ENCODE assay signal across 1 cellular context in genomic region chr10:126156545-126156944, GRCh38.
TF ChIP-seq lines count a peak whose summit lies in the region.

No MANE protein-coding gene starts in this region.

TF ChIP-seq in GM23338, 12 proteins besides CTCF, POLR2A, EP300 and RAD21 (continued from another document):
- TF ChIP-seq, protein P1, sequence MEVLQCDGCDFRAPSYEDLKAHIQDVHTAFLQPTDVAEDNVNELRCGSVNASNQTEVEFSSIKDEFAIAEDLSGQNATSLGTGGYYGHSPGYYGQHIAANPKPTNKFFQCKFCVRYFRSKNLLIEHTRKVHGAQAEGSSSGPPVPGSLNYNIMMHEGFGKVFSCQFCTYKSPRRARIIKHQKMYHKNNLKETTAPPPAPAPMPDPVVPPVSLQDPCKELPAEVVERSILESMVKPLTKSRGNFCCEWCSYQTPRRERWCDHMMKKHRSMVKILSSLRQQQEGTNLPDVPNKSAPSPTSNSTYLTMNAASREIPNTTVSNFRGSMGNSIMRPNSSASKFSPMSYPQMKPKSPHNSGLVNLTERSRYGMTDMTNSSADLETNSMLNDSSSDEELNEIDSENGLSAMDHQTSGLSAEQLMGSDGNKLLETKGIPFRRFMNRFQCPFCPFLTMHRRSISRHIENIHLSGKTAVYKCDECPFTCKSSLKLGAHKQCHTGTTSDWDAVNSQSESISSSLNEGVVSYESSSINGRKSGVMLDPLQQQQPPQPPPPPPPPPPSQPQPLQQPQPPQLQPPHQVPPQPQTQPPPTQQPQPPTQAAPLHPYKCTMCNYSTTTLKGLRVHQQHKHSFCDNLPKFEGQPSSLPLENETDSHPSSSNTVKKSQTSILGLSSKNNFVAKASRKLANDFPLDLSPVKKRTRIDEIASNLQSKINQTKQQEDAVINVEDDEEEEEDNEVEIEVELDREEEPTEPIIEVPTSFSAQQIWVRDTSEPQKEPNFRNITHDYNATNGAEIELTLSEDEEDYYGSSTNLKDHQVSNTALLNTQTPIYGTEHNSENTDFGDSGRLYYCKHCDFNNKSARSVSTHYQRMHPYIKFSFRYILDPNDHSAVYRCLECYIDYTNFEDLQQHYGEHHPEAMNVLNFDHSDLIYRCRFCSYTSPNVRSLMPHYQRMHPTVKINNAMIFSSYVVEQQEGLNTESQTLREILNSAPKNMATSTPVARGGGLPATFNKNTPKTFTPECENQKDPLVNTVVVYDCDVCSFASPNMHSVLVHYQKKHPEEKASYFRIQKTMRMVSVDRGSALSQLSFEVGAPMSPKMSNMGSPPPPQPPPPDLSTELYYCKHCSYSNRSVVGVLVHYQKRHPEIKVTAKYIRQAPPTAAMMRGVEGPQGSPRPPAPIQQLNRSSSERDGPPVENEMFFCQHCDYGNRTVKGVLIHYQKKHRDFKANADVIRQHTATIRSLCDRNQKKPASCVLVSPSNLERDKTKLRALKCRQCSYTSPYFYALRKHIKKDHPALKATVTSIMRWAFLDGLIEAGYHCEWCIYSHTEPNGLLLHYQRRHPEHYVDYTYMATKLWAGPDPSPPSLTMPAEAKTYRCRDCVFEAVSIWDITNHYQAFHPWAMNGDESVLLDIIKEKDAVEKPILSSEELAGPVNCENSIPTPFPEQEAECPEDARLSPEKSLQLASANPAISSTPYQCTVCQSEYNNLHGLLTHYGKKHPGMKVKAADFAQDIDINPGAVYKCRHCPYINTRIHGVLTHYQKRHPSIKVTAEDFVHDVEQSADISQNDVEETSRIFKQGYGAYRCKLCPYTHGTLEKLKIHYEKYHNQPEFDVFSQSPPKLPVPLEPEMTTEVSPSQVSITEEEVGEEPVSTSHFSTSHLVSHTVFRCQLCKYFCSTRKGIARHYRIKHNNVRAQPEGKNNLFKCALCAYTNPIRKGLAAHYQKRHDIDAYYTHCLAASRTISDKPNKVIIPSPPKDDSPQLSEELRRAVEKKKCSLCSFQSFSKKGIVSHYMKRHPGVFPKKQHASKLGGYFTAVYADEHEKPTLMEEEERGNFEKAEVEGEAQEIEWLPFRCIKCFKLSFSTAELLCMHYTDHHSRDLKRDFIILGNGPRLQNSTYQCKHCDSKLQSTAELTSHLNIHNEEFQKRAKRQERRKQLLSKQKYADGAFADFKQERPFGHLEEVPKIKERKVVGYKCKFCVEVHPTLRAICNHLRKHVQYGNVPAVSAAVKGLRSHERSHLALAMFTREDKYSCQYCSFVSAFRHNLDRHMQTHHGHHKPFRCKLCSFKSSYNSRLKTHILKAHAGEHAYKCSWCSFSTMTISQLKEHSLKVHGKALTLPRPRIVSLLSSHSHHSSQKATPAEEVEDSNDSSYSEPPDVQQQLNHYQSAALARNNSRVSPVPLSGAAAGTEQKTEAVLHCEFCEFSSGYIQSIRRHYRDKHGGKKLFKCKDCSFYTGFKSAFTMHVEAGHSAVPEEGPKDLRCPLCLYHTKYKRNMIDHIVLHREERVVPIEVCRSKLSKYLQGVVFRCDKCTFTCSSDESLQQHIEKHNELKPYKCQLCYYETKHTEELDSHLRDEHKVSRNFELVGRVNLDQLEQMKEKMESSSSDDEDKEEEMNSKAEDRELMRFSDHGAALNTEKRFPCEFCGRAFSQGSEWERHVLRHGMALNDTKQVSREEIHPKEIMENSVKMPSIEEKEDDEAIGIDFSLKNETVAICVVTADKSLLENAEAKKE (CRISPR knock-in tag; IDR thresholded peaks at IDR 0.05), result no peak
- TF ChIP-seq ZNF114 (CRISPR knock-in tag; IDR thresholded peaks at IDR 0.05), result no peak
